1 cellular context compared by ENCODE assay signal in the genomic region with DNA sequence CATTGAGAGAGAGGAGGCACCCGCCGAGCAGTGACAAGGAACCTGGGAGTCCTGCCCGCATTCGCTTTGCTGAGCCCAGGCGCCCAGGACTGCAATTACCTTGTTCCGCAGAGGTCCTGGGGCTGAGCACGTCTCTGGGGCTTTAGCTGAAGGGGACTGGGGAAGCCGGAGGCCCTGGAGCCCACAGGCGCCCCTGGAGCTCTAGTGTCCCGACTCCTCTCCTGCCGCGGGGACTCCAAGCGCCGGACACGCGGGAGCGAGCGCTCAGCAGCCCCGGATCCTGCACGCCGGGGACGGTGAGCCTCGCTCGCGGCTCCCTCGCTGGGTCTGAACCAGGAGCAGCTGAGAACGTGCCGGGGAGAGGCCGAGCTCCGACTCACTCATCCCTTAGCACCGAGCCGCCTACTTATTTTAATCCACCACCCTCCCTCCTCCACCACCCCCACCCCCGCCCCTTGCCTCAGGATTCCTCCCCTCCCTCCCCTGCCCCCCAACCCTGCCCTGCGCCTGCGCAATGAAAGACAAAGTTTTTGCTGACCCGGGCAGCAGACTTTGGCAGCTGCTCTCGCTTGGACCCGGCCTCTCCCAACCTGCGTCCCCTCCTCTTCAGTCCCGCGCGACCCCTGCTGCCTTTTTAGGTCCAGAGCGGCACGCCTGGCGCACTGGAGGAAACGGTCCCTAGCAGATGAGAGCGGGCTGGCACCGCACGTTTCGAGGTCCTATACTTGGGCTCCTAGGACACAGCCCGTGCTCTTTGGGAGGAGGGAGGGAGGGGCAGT.
TF ChIP-seq lines count a peak whose summit lies in the region.

A gene (minus strand): TSS at position 382 of the 779 bp plus-strand sequence. CDS start 4,818 bp downstream, outside the sequence.

TF ChIP-seq in HepG2, 621 proteins besides CTCF, POLR2A, EP300 and RAD21 (continued from another document and continues in another):
- TF ChIP-seq, protein P1, sequence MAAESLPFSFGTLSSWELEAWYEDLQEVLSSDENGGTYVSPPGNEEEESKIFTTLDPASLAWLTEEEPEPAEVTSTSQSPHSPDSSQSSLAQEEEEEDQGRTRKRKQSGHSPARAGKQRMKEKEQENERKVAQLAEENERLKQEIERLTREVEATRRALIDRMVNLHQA (CRISPR knock-in tag; IDR thresholded peaks at IDR 0.05): no peak
- TF ChIP-seq AHR (CRISPR knock-in tag; IDR thresholded peaks at IDR 0.05) (peak; percentile 34; the same call in 1 of the 2 replicates), MYC (CRISPR knock-in tag; IDR thresholded peaks at IDR 0.05; ENCODE audit: borderline replicate concordance) (no peak), ZNF75D (CRISPR knock-in tag; IDR thresholded peaks at IDR 0.05; ENCODE audit: borderline replicate concordance) (no peak), MIXL1 (CRISPR knock-in tag; IDR thresholded peaks at IDR 0.05) (no peak), ZNF614 (CRISPR knock-in tag; IDR thresholded peaks at IDR 0.05; ENCODE audit: borderline replicate concordance) (no peak), ZNF543 (CRISPR knock-in tag; IDR thresholded peaks at IDR 0.05) (peak; percentile 80; the same call in 1 of the 2 replicates), ZNF749 (CRISPR knock-in tag; IDR thresholded peaks at IDR 0.05; ENCODE audit: borderline replicate concordance) (peak; percentile 34; the same call in 1 of the 2 replicates), ZFAT (CRISPR knock-in tag; conservative IDR thresholded peaks at IDR 0.05) (no peak), JARID2 (CRISPR knock-in tag; IDR thresholded peaks at IDR 0.05; ENCODE audit: insufficient replicate concordance) (peak; percentile 4), ZKSCAN5 (CRISPR knock-in tag; IDR thresholded peaks at IDR 0.05) (no peak), ZNF816 (CRISPR knock-in tag; IDR thresholded peaks at IDR 0.05; ENCODE audit: borderline replicate concordance) (no peak), TAF1 (CRISPR knock-in tag; IDR thresholded peaks at IDR 0.05) (peak; percentile 30; the same call in 1 of the 2 replicates), KAT2B (IDR thresholded peaks at IDR 0.05; ENCODE audit: borderline replicate concordance, low read depth, low read length) (no peak), FOXM1 (CRISPR knock-in tag; IDR thresholded peaks at IDR 0.05) (no peak), ARNTL (CRISPR knock-in tag; IDR thresholded peaks at IDR 0.05) (no peak), YEATS2 (CRISPR knock-in tag; IDR thresholded peaks at IDR 0.05; ENCODE audit: borderline replicate concordance) (no peak), ZFP37 (CRISPR knock-in tag; IDR thresholded peaks at IDR 0.05; ENCODE audit: borderline replicate concordance) (no peak), ZNF446 (CRISPR knock-in tag; IDR thresholded peaks at IDR 0.05) (0 out of 2 replicates have a peak, but pooled peaks have one; percentile 42), FOXA1 (IDR thresholded peaks at IDR 0.05) (no peak), FOXA1 (CRISPR knock-in tag; IDR thresholded peaks at IDR 0.05) (no peak), TEAD2 (CRISPR knock-in tag; IDR thresholded peaks at IDR 0.05) (no peak), ZNF430 (CRISPR knock-in tag; IDR thresholded peaks at IDR 0.05) (peak; percentile 46; the same call in 1 of the 2 replicates), REXO4 (CRISPR knock-in tag; IDR thresholded peaks at IDR 0.05; ENCODE audit: borderline replicate concordance) (no peak; the same call in 1 of the 2 replicates), NCOA2 (CRISPR knock-in tag; IDR thresholded peaks at IDR 0.05) (no peak), ZFP36 (IDR thresholded peaks at IDR 0.05; ENCODE audit: borderline replicate concordance, low read depth, low read length, partially characterized antibody) (no peak), ZEB1 (IDR thresholded peaks at IDR 0.05; ENCODE audit: insufficient replicate concordance, low read depth) (no peak), ZC3H4 (CRISPR knock-in tag; IDR thresholded peaks at IDR 0.05; ENCODE audit: borderline replicate concordance) (no peak), ARHGAP35 (CRISPR knock-in tag; IDR thresholded peaks at IDR 0.05; ENCODE audit: borderline replicate concordance) (no peak), ZNF567 (CRISPR knock-in tag; IDR thresholded peaks at IDR 0.05; ENCODE audit: borderline replicate concordance) (no peak), SOX6 (IDR thresholded peaks at IDR 0.05) (no peak), SOX6 (CRISPR knock-in tag; IDR thresholded peaks at IDR 0.05) (no peak; the same call in 1 of the 2 replicates), TCF7 (IDR thresholded peaks at IDR 0.05; ENCODE audit: low read depth) (no peak), STAG1 (CRISPR knock-in tag; IDR thresholded peaks at IDR 0.05) (peak; percentile 36; the same call in 1 of the 2 replicates)
- TF ChIP-seq, protein P2, sequence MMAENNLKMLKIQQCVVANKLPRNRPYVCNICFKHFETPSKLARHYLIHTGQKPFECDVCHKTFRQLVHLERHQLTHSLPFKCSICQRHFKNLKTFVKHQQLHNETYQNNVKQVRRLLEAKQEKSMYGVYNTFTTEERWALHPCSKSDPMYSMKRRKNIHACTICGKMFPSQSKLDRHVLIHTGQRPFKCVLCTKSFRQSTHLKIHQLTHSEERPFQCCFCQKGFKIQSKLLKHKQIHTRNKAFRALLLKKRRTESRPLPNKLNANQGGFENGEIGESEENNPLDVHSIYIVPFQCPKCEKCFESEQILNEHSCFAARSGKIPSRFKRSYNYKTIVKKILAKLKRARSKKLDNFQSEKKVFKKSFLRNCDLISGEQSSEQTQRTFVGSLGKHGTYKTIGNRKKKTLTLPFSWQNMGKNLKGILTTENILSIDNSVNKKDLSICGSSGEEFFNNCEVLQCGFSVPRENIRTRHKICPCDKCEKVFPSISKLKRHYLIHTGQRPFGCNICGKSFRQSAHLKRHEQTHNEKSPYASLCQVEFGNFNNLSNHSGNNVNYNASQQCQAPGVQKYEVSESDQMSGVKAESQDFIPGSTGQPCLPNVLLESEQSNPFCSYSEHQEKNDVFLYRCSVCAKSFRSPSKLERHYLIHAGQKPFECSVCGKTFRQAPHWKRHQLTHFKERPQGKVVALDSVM (CRISPR knock-in tag; IDR thresholded peaks at IDR 0.05): no peak
- TF ChIP-seq, protein P3, sequence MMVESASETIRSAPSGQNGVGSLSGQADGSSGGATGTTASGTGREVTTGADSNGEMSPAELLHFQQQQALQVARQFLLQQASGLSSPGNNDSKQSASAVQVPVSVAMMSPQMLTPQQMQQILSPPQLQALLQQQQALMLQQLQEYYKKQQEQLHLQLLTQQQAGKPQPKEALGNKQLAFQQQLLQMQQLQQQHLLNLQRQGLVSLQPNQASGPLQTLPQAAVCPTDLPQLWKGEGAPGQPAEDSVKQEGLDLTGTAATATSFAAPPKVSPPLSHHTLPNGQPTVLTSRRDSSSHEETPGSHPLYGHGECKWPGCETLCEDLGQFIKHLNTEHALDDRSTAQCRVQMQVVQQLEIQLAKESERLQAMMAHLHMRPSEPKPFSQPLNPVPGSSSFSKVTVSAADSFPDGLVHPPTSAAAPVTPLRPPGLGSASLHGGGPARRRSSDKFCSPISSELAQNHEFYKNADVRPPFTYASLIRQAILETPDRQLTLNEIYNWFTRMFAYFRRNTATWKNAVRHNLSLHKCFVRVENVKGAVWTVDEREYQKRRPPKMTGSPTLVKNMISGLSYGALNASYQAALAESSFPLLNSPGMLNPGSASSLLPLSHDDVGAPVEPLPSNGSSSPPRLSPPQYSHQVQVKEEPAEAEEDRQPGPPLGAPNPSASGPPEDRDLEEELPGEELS (CRISPR knock-in tag; IDR thresholded peaks at IDR 0.05): peak; percentile 35; the same call in 1 of the 2 replicates
- TF ChIP-seq, protein P4, sequence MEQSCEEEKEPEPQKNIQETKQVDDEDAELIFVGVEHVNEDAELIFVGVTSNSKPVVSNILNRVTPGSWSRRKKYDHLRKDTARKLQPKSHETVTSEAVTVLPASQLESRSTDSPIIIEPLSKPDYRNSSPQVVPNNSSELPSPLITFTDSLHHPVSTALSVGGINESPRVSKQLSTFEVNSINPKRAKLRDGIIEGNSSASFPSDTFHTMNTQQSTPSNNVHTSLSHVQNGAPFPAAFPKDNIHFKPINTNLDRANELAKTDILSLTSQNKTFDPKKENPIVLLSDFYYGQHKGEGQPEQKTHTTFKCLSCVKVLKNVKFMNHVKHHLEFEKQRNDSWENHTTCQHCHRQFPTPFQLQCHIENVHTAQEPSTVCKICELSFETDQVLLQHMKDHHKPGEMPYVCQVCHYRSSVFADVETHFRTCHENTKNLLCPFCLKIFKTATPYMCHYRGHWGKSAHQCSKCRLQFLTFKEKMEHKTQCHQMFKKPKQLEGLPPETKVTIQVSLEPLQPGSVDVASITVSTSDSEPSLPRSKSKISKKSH (CRISPR knock-in tag; IDR thresholded peaks at IDR 0.05; ENCODE audit: borderline replicate concordance): peak; percentile 16; the same call in 1 of the 2 replicates
- TF ChIP-seq, protein P5, sequence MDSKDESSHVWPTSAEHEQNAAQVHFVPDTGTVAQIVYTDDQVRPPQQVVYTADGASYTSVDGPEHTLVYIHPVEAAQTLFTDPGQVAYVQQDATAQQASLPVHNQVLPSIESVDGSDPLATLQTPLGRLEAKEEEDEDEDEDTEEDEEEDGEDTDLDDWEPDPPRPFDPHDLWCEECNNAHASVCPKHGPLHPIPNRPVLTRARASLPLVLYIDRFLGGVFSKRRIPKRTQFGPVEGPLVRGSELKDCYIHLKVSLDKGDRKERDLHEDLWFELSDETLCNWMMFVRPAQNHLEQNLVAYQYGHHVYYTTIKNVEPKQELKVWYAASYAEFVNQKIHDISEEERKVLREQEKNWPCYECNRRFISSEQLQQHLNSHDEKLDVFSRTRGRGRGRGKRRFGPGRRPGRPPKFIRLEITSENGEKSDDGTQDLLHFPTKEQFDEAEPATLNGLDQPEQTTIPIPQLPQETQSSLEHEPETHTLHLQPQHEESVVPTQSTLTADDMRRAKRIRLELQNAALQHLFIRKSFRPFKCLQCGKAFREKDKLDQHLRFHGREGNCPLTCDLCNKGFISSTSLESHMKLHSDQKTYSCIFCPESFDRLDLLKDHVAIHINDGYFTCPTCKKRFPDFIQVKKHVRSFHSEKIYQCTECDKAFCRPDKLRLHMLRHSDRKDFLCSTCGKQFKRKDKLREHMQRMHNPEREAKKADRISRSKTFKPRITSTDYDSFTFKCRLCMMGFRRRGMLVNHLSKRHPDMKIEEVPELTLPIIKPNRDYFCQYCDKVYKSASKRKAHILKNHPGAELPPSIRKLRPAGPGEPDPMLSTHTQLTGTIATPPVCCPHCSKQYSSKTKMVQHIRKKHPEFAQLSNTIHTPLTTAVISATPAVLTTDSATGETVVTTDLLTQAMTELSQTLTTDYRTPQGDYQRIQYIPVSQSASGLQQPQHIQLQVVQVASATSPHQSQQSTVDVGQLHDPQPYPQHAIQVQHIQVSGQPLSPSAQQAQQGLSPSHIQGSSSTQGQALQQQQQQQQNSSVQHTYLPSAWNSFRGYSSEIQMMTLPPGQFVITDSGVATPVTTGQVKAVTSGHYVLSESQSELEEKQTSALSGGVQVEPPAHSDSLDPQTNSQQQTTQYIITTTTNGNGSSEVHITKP (CRISPR knock-in tag; IDR thresholded peaks at IDR 0.05; ENCODE audit: low read depth): no peak
- TF ChIP-seq, protein P6, sequence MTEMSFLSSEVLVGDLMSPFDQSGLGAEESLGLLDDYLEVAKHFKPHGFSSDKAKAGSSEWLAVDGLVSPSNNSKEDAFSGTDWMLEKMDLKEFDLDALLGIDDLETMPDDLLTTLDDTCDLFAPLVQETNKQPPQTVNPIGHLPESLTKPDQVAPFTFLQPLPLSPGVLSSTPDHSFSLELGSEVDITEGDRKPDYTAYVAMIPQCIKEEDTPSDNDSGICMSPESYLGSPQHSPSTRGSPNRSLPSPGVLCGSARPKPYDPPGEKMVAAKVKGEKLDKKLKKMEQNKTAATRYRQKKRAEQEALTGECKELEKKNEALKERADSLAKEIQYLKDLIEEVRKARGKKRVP (CRISPR knock-in tag; IDR thresholded peaks at IDR 0.05): no peak
- TF ChIP-seq, protein P7, sequence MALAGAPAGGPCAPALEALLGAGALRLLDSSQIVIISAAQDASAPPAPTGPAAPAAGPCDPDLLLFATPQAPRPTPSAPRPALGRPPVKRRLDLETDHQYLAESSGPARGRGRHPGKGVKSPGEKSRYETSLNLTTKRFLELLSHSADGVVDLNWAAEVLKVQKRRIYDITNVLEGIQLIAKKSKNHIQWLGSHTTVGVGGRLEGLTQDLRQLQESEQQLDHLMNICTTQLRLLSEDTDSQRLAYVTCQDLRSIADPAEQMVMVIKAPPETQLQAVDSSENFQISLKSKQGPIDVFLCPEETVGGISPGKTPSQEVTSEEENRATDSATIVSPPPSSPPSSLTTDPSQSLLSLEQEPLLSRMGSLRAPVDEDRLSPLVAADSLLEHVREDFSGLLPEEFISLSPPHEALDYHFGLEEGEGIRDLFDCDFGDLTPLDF (CRISPR knock-in tag; IDR thresholded peaks at IDR 0.05): no peak
- TF ChIP-seq, protein P8, sequence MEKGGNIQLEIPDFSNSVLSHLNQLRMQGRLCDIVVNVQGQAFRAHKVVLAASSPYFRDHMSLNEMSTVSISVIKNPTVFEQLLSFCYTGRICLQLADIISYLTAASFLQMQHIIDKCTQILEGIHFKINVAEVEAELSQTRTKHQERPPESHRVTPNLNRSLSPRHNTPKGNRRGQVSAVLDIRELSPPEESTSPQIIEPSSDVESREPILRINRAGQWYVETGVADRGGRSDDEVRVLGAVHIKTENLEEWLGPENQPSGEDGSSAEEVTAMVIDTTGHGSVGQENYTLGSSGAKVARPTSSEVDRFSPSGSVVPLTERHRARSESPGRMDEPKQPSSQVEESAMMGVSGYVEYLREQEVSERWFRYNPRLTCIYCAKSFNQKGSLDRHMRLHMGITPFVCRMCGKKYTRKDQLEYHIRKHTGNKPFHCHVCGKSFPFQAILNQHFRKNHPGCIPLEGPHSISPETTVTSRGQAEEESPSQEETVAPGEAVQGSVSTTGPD (CRISPR knock-in tag; IDR thresholded peaks at IDR 0.05): no peak
- TF ChIP-seq, protein P9, sequence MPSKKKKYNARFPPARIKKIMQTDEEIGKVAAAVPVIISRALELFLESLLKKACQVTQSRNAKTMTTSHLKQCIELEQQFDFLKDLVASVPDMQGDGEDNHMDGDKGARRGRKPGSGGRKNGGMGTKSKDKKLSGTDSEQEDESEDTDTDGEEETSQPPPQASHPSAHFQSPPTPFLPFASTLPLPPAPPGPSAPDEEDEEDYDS (CRISPR knock-in tag; IDR thresholded peaks at IDR 0.05): no peak
- TF ChIP-seq, protein P10, sequence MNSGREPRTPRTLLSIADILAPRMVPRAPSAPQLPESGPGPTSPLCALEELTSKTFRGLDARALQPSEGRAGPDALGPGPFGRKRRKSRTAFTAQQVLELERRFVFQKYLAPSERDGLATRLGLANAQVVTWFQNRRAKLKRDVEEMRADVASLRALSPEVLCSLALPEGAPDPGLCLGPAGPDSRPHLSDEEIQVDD (CRISPR knock-in tag; IDR thresholded peaks at IDR 0.05; ENCODE audit: borderline replicate concordance): no peak
- TF ChIP-seq, protein P11, sequence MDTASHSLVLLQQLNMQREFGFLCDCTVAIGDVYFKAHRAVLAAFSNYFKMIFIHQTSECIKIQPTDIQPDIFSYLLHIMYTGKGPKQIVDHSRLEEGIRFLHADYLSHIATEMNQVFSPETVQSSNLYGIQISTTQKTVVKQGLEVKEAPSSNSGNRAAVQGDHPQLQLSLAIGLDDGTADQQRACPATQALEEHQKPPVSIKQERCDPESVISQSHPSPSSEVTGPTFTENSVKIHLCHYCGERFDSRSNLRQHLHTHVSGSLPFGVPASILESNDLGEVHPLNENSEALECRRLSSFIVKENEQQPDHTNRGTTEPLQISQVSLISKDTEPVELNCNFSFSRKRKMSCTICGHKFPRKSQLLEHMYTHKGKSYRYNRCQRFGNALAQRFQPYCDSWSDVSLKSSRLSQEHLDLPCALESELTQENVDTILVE (CRISPR knock-in tag; IDR thresholded peaks at IDR 0.05): no peak
- TF ChIP-seq, protein P12, sequence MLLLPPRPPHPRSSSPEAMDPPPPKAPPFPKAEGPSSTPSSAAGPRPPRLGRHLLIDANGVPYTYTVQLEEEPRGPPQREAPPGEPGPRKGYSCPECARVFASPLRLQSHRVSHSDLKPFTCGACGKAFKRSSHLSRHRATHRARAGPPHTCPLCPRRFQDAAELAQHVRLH (CRISPR knock-in tag; IDR thresholded peaks at IDR 0.05; ENCODE audit: borderline replicate concordance, low read depth): no peak
